ENCODE assay signal across 14 cellular contexts in the genomic region with DNA sequence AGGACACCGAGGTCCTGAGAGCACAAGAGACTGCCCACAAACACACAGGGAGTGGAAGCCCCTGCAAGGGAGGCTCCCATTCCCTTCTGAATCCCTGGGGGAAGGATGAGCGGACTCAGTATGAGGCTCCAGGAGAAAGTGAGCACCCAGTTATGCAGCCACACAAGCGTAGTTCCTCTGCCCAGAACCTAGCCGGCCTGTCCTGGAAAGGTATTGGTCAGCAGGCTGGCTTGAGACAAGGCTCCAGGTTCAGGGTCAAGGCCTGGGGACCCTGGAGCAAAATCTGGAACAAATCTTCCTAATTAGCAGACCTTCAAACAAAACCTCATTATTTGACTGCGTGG. TPM values are rescaled to one million over a fixed set of nuclear protein-coding genes. Genes with fewer than 3 reads are reported as not detected.
DNase-seq lines count a peak whose midpoint lies in the region; ATAC-seq and TF ChIP-seq lines count a peak whose summit lies in the region.
"Had no signal": no experiment of that assay in that cellular context is flagged by ENCODE, and none has a peak within 500 bp of the region (broad histone marks: within the 10 kb centered on the region; RNA-seq: fewer than 3 reads in every experiment).

No MANE protein-coding gene starts in this region.

- POLR2A ChIA-PET in OCI-LY7 (lab: Charles Lee): no interaction called here

- H2AFZ ChIP-seq in DND-41 (ENCODE audit: low read depth, low read length) (no peak overlapping the region), OCI-LY7 (ENCODE audit: low read length) (no peak overlapping the region)

- TF ChIP-seq CTCF in DND-41 (IDR thresholded peaks at IDR 0.05; ENCODE audit: borderline replicate concordance, extremely low read depth, low read length, poor library complexity, severe bottlenecking) (no peak), OCI-LY7 (conservative IDR thresholded peaks at IDR 0.05; ENCODE audit: low read length) (no peak)

- H3K27me3 Mint-ChIP-seq in activated T-helper 17 cell treated with anti-CD3 and anti-CD28 coated beads, Interleukin-2, amount 50 U/mL, for 72 hours: no peaks in the 10 kb centered on the region
- peaks cover 6 to 12% of the 10 kb centered on the region in 2 donors for H3K27me3 Mint-ChIP-seq in natural killer cell treated with Interleukin-12 subunit alpha and Interleukin-12 subunit beta and Interleukin-15 and Interleukin-18, amount 100 ng/mL, for 72 hours

- no peaks in the 10 kb centered on the region for H3K9me3 Mint-ChIP-seq in activated T-helper 17 cell treated with anti-CD3 and anti-CD28 coated beads, Interleukin-2, amount 50 U/mL, for 72 hours
- H3K9me3 Mint-ChIP-seq in natural killer cell treated with Interleukin-12 subunit alpha and Interleukin-12 subunit beta and Interleukin-15 and Interleukin-18, amount 100 ng/mL, for 72 hours: no peaks in the 10 kb centered on the region
- H3K9me3 Mint-ChIP-seq: activated naive CD4-positive, alpha-beta T cell treated with anti-CD3 and anti-CD28 coated beads for 36 hours had no signal

- CTCF ChIA-PET in OCI-LY7 (lab: Charles Lee; ENCODE audit: unreplicated experiment): no interaction called here

- H3K4me3 ChIP-seq in BLaER1: no peak overlapping the region
- H3K4me3 ChIP-seq in DND-41 (ENCODE audit: low read depth in 1 of 2, low read length in 2 of 2): peak overlapping the region in 1 of 2 experiments; percentile 28; a peak in 1 of 4 replicates
- no peak overlapping the region for H3K4me3 ChIP-seq in OCI-LY7 (ENCODE audit: low read depth, low read length, poor library complexity, severe bottlenecking)
- H3K4me3 ChIP-seq: SJSA1 had no signal

- no peak overlapping the region for H3K4me3 Mint-ChIP-seq in activated T-helper 17 cell treated with anti-CD3 and anti-CD28 coated beads, Interleukin-2, amount 50 U/mL, for 72 hours
- H3K4me3 Mint-ChIP-seq in natural killer cell treated with Interleukin-12 subunit alpha and Interleukin-12 subunit beta and Interleukin-15 and Interleukin-18, amount 100 ng/mL, for 72 hours: peak overlapping the region; percentile 44
- H3K4me3 Mint-ChIP-seq: activated naive CD4-positive, alpha-beta T cell treated with anti-CD3 and anti-CD28 coated beads for 36 hours had no signal

- H3K36me3 Mint-ChIP-seq in activated T-helper 17 cell treated with anti-CD3 and anti-CD28 coated beads, Interleukin-2, amount 50 U/mL, for 72 hours (ENCODE audit: low read depth): no peaks in the 10 kb centered on the region
- H3K36me3 Mint-ChIP-seq in natural killer cell treated with Interleukin-12 subunit alpha and Interleukin-12 subunit beta and Interleukin-15 and Interleukin-18, amount 100 ng/mL, for 72 hours: no peaks in the 10 kb centered on the region

- no TSS peak for BruUV-seq in OCI-LY7 (replicated peaks; lab: Mats Ljungman, UMichigan)

- H3K27ac ChIP-seq in BLaER1 (peak overlapping the region; percentile 27; the same call in 1 of the 2 replicates), DND-41 (ENCODE audit: low read length) (peak overlapping the region; percentile 96), OCI-LY7 (ENCODE audit: low read depth, low read length, poor library complexity, severe bottlenecking) (no peak overlapping the region)
- H3K27ac ChIP-seq: SJSA1 had no signal

- H3K36me3 ChIP-seq in BLaER1 (no peaks in the 10 kb centered on the region), DND-41 (ENCODE audit: insufficient read depth, low read length) (no peaks in the 10 kb centered on the region; the same call in 1 of the 2 replicates), OCI-LY7 (ENCODE audit: insufficient read depth, low read length) (no peaks in the 10 kb centered on the region)
- H3K36me3 ChIP-seq: SJSA1 had no signal

- no peaks in the 10 kb centered on the region for H3K9me3 ChIP-seq in BLaER1
- H3K9me3 ChIP-seq in DND-41 (ENCODE audit: insufficient read depth, low read length, severe bottlenecking): no peaks in the 10 kb centered on the region
- no peaks in the 10 kb centered on the region for H3K9me3 ChIP-seq in OCI-LY7 (ENCODE audit: low read length)
- H3K9me3 ChIP-seq: SJSA1 had no signal

- no peak overlapping the region for H3K9ac ChIP-seq in BLaER1
- H3K9ac ChIP-seq in DND-41 (ENCODE audit: low read depth, low read length): peak overlapping the region; percentile 59

- H3K79me2 ChIP-seq in DND-41 (ENCODE audit: insufficient read depth, low read length) (peaks cover 72% of the 10 kb centered on the region), OCI-LY7 (ENCODE audit: insufficient read depth, low read depth, low read length) (no peaks in the 10 kb centered on the region)

- H4K20me1 ChIP-seq in BLaER1 (no peaks in the 10 kb centered on the region), DND-41 (ENCODE audit: insufficient read depth, low read length) (no peaks in the 10 kb centered on the region), OCI-LY7 (ENCODE audit: insufficient read depth, low read length) (no peaks in the 10 kb centered on the region)

- ATAC-seq in DND-41 (ENCODE audit: insufficient read depth, low read depth): no peak
- no peak for ATAC-seq in activated T-helper 17 cell treated with anti-CD3 and anti-CD28 coated beads, Interleukin-2, amount 50 U/mL, for 72 hours (replicated peaks)
- ATAC-seq in natural killer cell treated with Interleukin-12 subunit alpha and Interleukin-12 subunit beta and Interleukin-15 and Interleukin-18, amount 100 ng/mL, for 72 hours: no peak
- ATAC-seq in Right ventricle myocardium superior (ENCODE audit: poor library complexity): no peak
- no peak for ATAC-seq in left ventricle myocardium superior

- H3K27me3 ChIP-seq in BLaER1: peaks cover 27% of the 10 kb centered on the region
- H3K27me3 ChIP-seq in DND-41 (ENCODE audit: insufficient read depth, low read length, poor library complexity): no peaks in the 10 kb centered on the region
- H3K27me3 ChIP-seq: SJSA1 had no signal

- H3K4me1 Mint-ChIP-seq in activated T-helper 17 cell treated with anti-CD3 and anti-CD28 coated beads, Interleukin-2, amount 50 U/mL, for 72 hours: peaks cover 26% of the 10 kb centered on the region
- H3K4me1 Mint-ChIP-seq in natural killer cell treated with Interleukin-12 subunit alpha and Interleukin-12 subunit beta and Interleukin-15 and Interleukin-18, amount 100 ng/mL, for 72 hours (ENCODE audit: low read depth in 2 of 2): peaks cover 42 to 49% of the 10 kb centered on the region in 2 donors

- no peak for DNase-seq in DND-41
- no peak for DNase-seq in natural killer cell treated with Interleukin-12 subunit alpha and Interleukin-12 subunit beta and Interleukin-15 and Interleukin-18, amount 100 ng/mL, for 72 hours (ENCODE audit: low spot score)
- no peak for DNase-seq in Right ventricle myocardium superior
- DNase-seq in left ventricle myocardium superior: no peak
- DNase-seq in cardiac septum (ENCODE audit: low spot score): no peak
- DNase-seq in OCI-LY7 (ENCODE audit: low spot score): no peak
- DNase-seq: activated naive CD4-positive, alpha-beta T cell treated with anti-CD3 and anti-CD28 coated beads for 36 hours; DMS79; hippocampal formation; NCI-H1694; NCI-H446 had no signal

- intact Hi-C loops in Right ventricle myocardium superior (cut with DNase I) (no loop called here), left ventricle myocardium superior (cut with micrococcal nuclease) (no loop called here), cardiac septum (cut with DNase I) (no loop called here), OCI-LY7 (cut with micrococcal nuclease; ENCODE audit: unreplicated experiment) (no loop called here)

- no peaks in the 10 kb centered on the region for H3K9me2 ChIP-seq in OCI-LY7 (ENCODE audit: insufficient read depth, low read length)

- peaks cover 85% of the 10 kb centered on the region for H3K4me1 ChIP-seq in BLaER1
- peaks cover 76% of the 10 kb centered on the region for H3K4me1 ChIP-seq in DND-41 (ENCODE audit: insufficient read depth, low read length)
- peaks cover 25% of the 10 kb centered on the region for H3K4me1 ChIP-seq in OCI-LY7 (ENCODE audit: insufficient read depth, low read length, poor library complexity, severe bottlenecking)

- H3K27ac Mint-ChIP-seq in activated T-helper 17 cell treated with anti-CD3 and anti-CD28 coated beads, Interleukin-2, amount 50 U/mL, for 72 hours: peak overlapping the region; percentile 85
- H3K27ac Mint-ChIP-seq in natural killer cell treated with Interleukin-12 subunit alpha and Interleukin-12 subunit beta and Interleukin-15 and Interleukin-18, amount 100 ng/mL, for 72 hours: peak overlapping the region in 1 of 2 donors; percentile 54
- H3K27ac Mint-ChIP-seq: activated naive CD4-positive, alpha-beta T cell treated with anti-CD3 and anti-CD28 coated beads for 36 hours had no signal

- H3K4me2 ChIP-seq in BLaER1: peak overlapping the region; percentile 93; the same call in 1 of the 2 replicates
- H3K4me2 ChIP-seq in DND-41 (ENCODE audit: insufficient read depth, low read length): peak overlapping the region; percentile 66
- no peak overlapping the region for H3K4me2 ChIP-seq in OCI-LY7 (ENCODE audit: low read length)

RNA-seq across cellular contexts. Expression of a gene that starts 1.2 kb away (rescaled TPM):
- 10 to 100 TPM; 27.8 to 46.2 TPM for total RNA-seq in activated T-helper 17 cell treated with anti-CD3 and anti-CD28 coated beads, Interleukin-2, amount 50 U/mL, for 72 hours
- total RNA-seq in natural killer cell treated with Interleukin-12 subunit alpha and Interleukin-12 subunit beta and Interleukin-15 and Interleukin-18, amount 100 ng/mL, for 72 hours: 10 to 100 TPM in 1 of 2 donors, 1 to 10 TPM in 1; 8.4 to 12.9 TPM
- total RNA-seq in Right ventricle myocardium superior: 3.4 TPM
- total RNA-seq in left ventricle myocardium superior: 6.1 TPM
- 7.4 TPM for total RNA-seq in cardiac septum
- 7.5 and 9.8 TPM in 2 replicates for total RNA-seq in OCI-LY7 (2014; rRNA removed; shearing (Covaris generic))
- 7.9 and 8.1 TPM in 2 replicates for total RNA-seq in OCI-LY7 (2022)

RNA-seq across cellular contexts. Expression of a gene that starts 7.1 kb away (rescaled TPM):
- 1 to 10 TPM in 1 of 2 donors, under 1 TPM in 1; 0.66 to 1.3 TPM for total RNA-seq in activated T-helper 17 cell treated with anti-CD3 and anti-CD28 coated beads, Interleukin-2, amount 50 U/mL, for 72 hours
- total RNA-seq in natural killer cell treated with Interleukin-12 subunit alpha and Interleukin-12 subunit beta and Interleukin-15 and Interleukin-18, amount 100 ng/mL, for 72 hours: under 1 TPM; 0.24 to 0.81 TPM
- total RNA-seq in Right ventricle myocardium superior (0.24 TPM), left ventricle myocardium superior (not detected), cardiac septum (not detected), OCI-LY7 (2022) (2.6 and 3.5 TPM in 2 replicates)
- total RNA-seq in OCI-LY7 (2014; rRNA removed; shearing (Covaris generic)): 0.35 and 0.82 TPM in 2 replicates
- total RNA-seq: SJSA1 had no signal

RNA-seq across cellular contexts. Expression of a gene that starts 56.8 kb away (rescaled TPM):
- 10 to 100 TPM; 13.4 to 17.5 TPM for total RNA-seq in activated T-helper 17 cell treated with anti-CD3 and anti-CD28 coated beads, Interleukin-2, amount 50 U/mL, for 72 hours
- 10 to 100 TPM; 19.8 to 19.9 TPM for total RNA-seq in natural killer cell treated with Interleukin-12 subunit alpha and Interleukin-12 subunit beta and Interleukin-15 and Interleukin-18, amount 100 ng/mL, for 72 hours
- 9.0 TPM for total RNA-seq in Right ventricle myocardium superior
- total RNA-seq in left ventricle myocardium superior: 10.4 TPM
- total RNA-seq in cardiac septum: 9.8 TPM
- total RNA-seq in OCI-LY7 (2014; rRNA removed; shearing (Covaris generic)): 12.0 and 22.1 TPM in 2 replicates
- total RNA-seq in OCI-LY7 (2022): 18.5 and 21.8 TPM in 2 replicates

RNA-seq across cellular contexts. Expression of a gene that starts 57.0 kb away (rescaled TPM):
- 10 to 100 TPM; 28.4 to 34.5 TPM for total RNA-seq in activated T-helper 17 cell treated with anti-CD3 and anti-CD28 coated beads, Interleukin-2, amount 50 U/mL, for 72 hours
- 10 to 100 TPM; 25.5 to 32.7 TPM for total RNA-seq in natural killer cell treated with Interleukin-12 subunit alpha and Interleukin-12 subunit beta and Interleukin-15 and Interleukin-18, amount 100 ng/mL, for 72 hours
- total RNA-seq in Right ventricle myocardium superior: 39.8 TPM
- 31.2 TPM for total RNA-seq in left ventricle myocardium superior
- 16.6 TPM for total RNA-seq in cardiac septum
- total RNA-seq in OCI-LY7 (2014; rRNA removed; shearing (Covaris generic)): 5.9 and 14.1 TPM in 2 replicates
- total RNA-seq in OCI-LY7 (2022): 19.2 and 19.9 TPM in 2 replicates
